Comparison of ENCODE assay signal across 19 cellular contexts in genomic region chr18:43830905-43831304, GRCh38.
DNase-seq lines count a peak whose midpoint lies in the region; ATAC-seq, FAIRE-seq and TF ChIP-seq lines count a peak whose summit lies in the region.
"Had no signal": no experiment of that assay in that cellular context is flagged by ENCODE, and none has a peak within 500 bp of the region (broad histone marks: within the 10 kb centered on the region; RNA-seq: fewer than 3 reads in every experiment).

No MANE protein-coding gene starts in this region.

- no peaks in the 10 kb centered on the region for H4K20me1 ChIP-seq in HepG2 (ENCODE audit: insufficient read depth, low read length)

- H3K79me2 ChIP-seq in HepG2 (ENCODE audit: insufficient read depth, low read length) = no peaks in the 10 kb centered on the region

- TF ChIP-seq CTCF in HepG2 (CRISPR knock-in tag; IDR thresholded peaks at IDR 0.05) (no peak), right lobe of liver (IDR thresholded peaks at IDR 0.05) (no peak), left ventricle myocardium inferior (IDR thresholded peaks at IDR 0.05; ENCODE audit: borderline replicate concordance) (no peak)

- H3K9me3 ChIP-seq in HepG2 (ENCODE audit: low read length) (peaks cover 67% of the 10 kb centered on the region), right lobe of liver (no peaks in the 10 kb centered on the region), left ventricle myocardium inferior (replicated peaks) (no peaks in the 10 kb centered on the region)
- H3K9me3 ChIP-seq: ovary, upper lobe of right lung had no signal

- TF ChIP-seq EP300 in HepG2 (IDR thresholded peaks at IDR 0.05; ENCODE audit: low read depth in 2 of 2, low read length in 2 of 2) (no peak), HepG2 (CRISPR knock-in tag; IDR thresholded peaks at IDR 0.05; ENCODE audit: borderline replicate concordance) (no peak)

- H3K9ac ChIP-seq in HepG2 (ENCODE audit: insufficient read depth, low read depth, low read length) = no peak overlapping the region

- no peak overlapping the region for H2AFZ ChIP-seq in HepG2 (ENCODE audit: low read length)

- no peaks in the 10 kb centered on the region for H3K36me3 ChIP-seq in HepG2 (replicated peaks in 1 of 2; ENCODE audit: control insufficient read depth in 1 of 2, insufficient read depth in 2 of 2, low read length in 2 of 2)
- no peaks in the 10 kb centered on the region for H3K36me3 ChIP-seq in right lobe of liver
- no peaks in the 10 kb centered on the region for H3K36me3 ChIP-seq in left ventricle myocardium inferior
- H3K36me3 ChIP-seq: ovary, upper lobe of right lung, WERI-Rb-1 had no signal

- FAIRE-seq in HepG2 (lab: Jason Lieb, UNC) = no peak
- FAIRE-seq: colon, kidney, small intestine had no signal

- POLR2A ChIA-PET in HepG2 (lab: Yijun Ruan, JAX) = no interaction called here

- no TSS peak for BruUV-seq in HepG2 (replicated peaks; lab: Mats Ljungman, UMichigan)

- intact Hi-C loops in HepG2 (cut with micrococcal nuclease; ENCODE audit: unreplicated experiment) = no loop called here
- intact Hi-C loops in right lobe of liver (cut with DNase I) = no loop called here
- intact Hi-C loops in left ventricle myocardium inferior (cut with micrococcal nuclease) = no loop called here

- no peak for ATAC-seq in HepG2
- ATAC-seq in right lobe of liver = no peak
- ATAC-seq in GM21576 (IDR thresholded peaks at IDR 0.05; ENCODE audit: unreplicated experiment) = no peak
- ATAC-seq in HG03469 (IDR thresholded peaks at IDR 0.05; ENCODE audit: unreplicated experiment) = no peak
- ATAC-seq in GM18861 (IDR thresholded peaks at IDR 0.05; ENCODE audit: unreplicated experiment) = no peak
- ATAC-seq: upper lobe of right lung had no signal

- no peak for TF ChIP-seq RAD21 in HepG2 (CRISPR knock-in tag; IDR thresholded peaks at IDR 0.05)

- no peaks in the 10 kb centered on the region for H3K4me1 ChIP-seq in HepG2 (ENCODE audit: insufficient read depth, low read length)
- no peaks in the 10 kb centered on the region for H3K4me1 ChIP-seq in right lobe of liver
- H3K4me1 ChIP-seq in left ventricle myocardium inferior = peaks cover 15% of the 10 kb centered on the region
- H3K4me1 ChIP-seq: upper lobe of right lung had no signal

- WGBS in HepG2 (ENCODE audit: low lambda C conversion rate) = 60% methylated on average over 8 of the region's 8 CpGs
- 60% methylated on average over 8 of the region's 8 CpGs for WGBS in right lobe of liver (ENCODE audit: insufficient coverage, low coverage, low lambda C conversion rate, missing lambda C conversion rate)

- CTCF ChIA-PET in HepG2 (lab: Yijun Ruan, JAX; ENCODE audit: low intra/inter-chr PET ratio, low total read pairs) = no interaction called here

- no peaks in the 10 kb centered on the region for H3K27me3 ChIP-seq in HepG2 (ENCODE audit: control insufficient read depth in 1 of 2, insufficient read depth in 2 of 2, low read length in 2 of 2)
- no peaks in the 10 kb centered on the region for H3K27me3 ChIP-seq in right lobe of liver
- H3K27me3 ChIP-seq in left ventricle myocardium inferior (ENCODE audit: low read depth) = no peaks in the 10 kb centered on the region
- H3K27me3 ChIP-seq: ovary, upper lobe of right lung had no signal

- in situ Hi-C loops in HepG2 (cut with HindIII; ENCODE audit: extremely low pct_ligation_motif_present, low pct_unique_long_range_greater_than_20kb) = no loop called here

- DNase-seq in HepG2 (ENCODE audit: low spot score) (no peak), right lobe of liver (no peak), NCI-H526 (lab: John Stamatoyannopoulos, UW) (peak; percentile 10 to 38), left ventricle myocardium inferior (no peak)
- DNase-seq in activated effector memory CD4-positive, alpha-beta T cell treated with anti-CD3 and anti-CD28 coated beads, Interleukin-2, amount 50 U/mL, for 16 hours = no peak
- DNase-seq: amniotic stem cell; CD4-positive, CD25-positive, alpha-beta regulatory T cell; H7; kidney; NCI-H510A treated with DMSO at 0.1 percent for 48 hours; ovary; small intestine; stimulated activated naive CD4-positive, alpha-beta T cell; upper lobe of right lung; WERI-Rb-1 had no signal

- no peak for TF ChIP-seq POLR2A in HepG2 (IDR thresholded peaks at IDR 0.05; ENCODE audit: insufficient read depth in 1 of 2, low read depth in 2 of 2, low read length in 2 of 2)
- no peak for TF ChIP-seq POLR2A in right lobe of liver (IDR thresholded peaks at IDR 0.05)

- H3K27ac ChIP-seq in HepG2 (ENCODE audit: extremely low read length, insufficient read depth, low read length) (no peak overlapping the region), right lobe of liver (no peak overlapping the region), left ventricle myocardium inferior (replicated peaks) (peak overlapping the region; percentile 67)
- H3K27ac ChIP-seq: ovary, upper lobe of right lung, WERI-Rb-1 had no signal

- H3K4me3 ChIP-seq in HepG2 (replicated peaks in 1 of 3; ENCODE audit: insufficient read depth in 1 of 3, low read depth in 2 of 3, low read length in 3 of 3) (no peak overlapping the region), right lobe of liver (no peak overlapping the region), left ventricle myocardium inferior (no peak overlapping the region)
- H3K4me3 ChIP-seq: ovary, upper lobe of right lung had no signal

- H3K4me2 ChIP-seq in HepG2 (ENCODE audit: low read depth, low read length) = no peak overlapping the region

TF ChIP-seq in HepG2, 621 proteins besides CTCF, POLR2A, EP300 and RAD21:
- TF ChIP-seq CAMTA2 (CRISPR knock-in tag; IDR thresholded peaks at IDR 0.05; ENCODE audit: borderline replicate concordance) (no peak), RFX1 (IDR thresholded peaks at IDR 0.05) (peak; percentile 6; the same call in 1 of the 2 replicates)

Comparison
In these comparisons a context has a peak if more than half of its experiments do, and no peak if none do; other contexts are left out.
1. DNase-seq: peak in NCI-H526 (2 of 2); none in HepG2 (single experiment), right lobe of liver (0 of 3), left ventricle myocardium inferior (single experiment) and activated effector memory CD4-positive, alpha-beta T cell treated with anti-CD3 and anti-CD28 coated beads, Interleukin-2, amount 50 U/mL, for 16 hours (single experiment).